Comparison of ENCODE assay signal across 8 cellular contexts in genomic region chr16:88452485-88453216, GRCh38. TPM values are rescaled to one million over a fixed set of nuclear protein-coding genes. Genes with fewer than 3 reads are reported as not detected.
A peak's percentile ranks its signal among the peaks of the same experiment; 100 is the strongest.
DNase-seq lines count a peak whose midpoint lies in the region; ATAC-seq and TF ChIP-seq lines count a peak whose summit lies in the region.

No MANE protein-coding gene starts in this region.

- H3K4me3 ChIP-seq in coronary artery: peak overlapping the region; percentile 91

- TF ChIP-seq CTCF in coronary artery (IDR thresholded peaks at IDR 0.05): no peak

- peak overlapping the region; percentile 12 to 81 for H3K27ac ChIP-seq in coronary artery

- ATAC-seq in GM18907 (IDR thresholded peaks at IDR 0.05; ENCODE audit: unreplicated experiment) (peak; percentile 53), HG03159 (IDR thresholded peaks at IDR 0.05; ENCODE audit: unreplicated experiment) (peak; percentile 48)

- peaks cover 27% of the 10 kb centered on the region for H3K4me1 Mint-ChIP-seq in activated CD4-positive, alpha-beta T cell treated with anti-CD3 and anti-CD28 coated beads, Interleukin-2, amount 10 ng/mL, durations not matched to agents 24 days and 14 days

- peak overlapping the region; percentile 88 for H3K4me3 Mint-ChIP-seq in activated CD4-positive, alpha-beta T cell treated with anti-CD3 and anti-CD28 coated beads, Interleukin-2, amount 10 ng/mL, durations not matched to agents 24 days and 14 days

- H3K9me3 Mint-ChIP-seq in activated CD4-positive, alpha-beta T cell treated with anti-CD3 and anti-CD28 coated beads, Interleukin-2, amount 10 ng/mL, durations not matched to agents 24 days and 14 days: no peaks in the 10 kb centered on the region

- peak overlapping the region; percentile 85 for H3K27ac Mint-ChIP-seq in activated CD4-positive, alpha-beta T cell treated with anti-CD3 and anti-CD28 coated beads, Interleukin-2, amount 10 ng/mL, durations not matched to agents 24 days and 14 days

- H3K27me3 Mint-ChIP-seq in activated CD4-positive, alpha-beta T cell treated with anti-CD3 and anti-CD28 coated beads, Interleukin-2, amount 10 ng/mL, durations not matched to agents 24 days and 14 days: peaks cover 11% of the 10 kb centered on the region

- peak; percentile 99 for DNase-seq in AG08395 (ENCODE audit: low spot score)
- peak; percentile 75 for DNase-seq in NCI-H345 treated with DMSO at 0.1 percent for 48 hours (lab: John Stamatoyannopoulos, UW; ENCODE audit: unreplicated experiment)
- peak; percentile 100 for DNase-seq in activated CD4-positive, alpha-beta T cell treated with anti-CD3 and anti-CD28 coated beads, Interleukin-2, amount 10 ng/mL, durations not matched to agents 24 days and 14 days
- peak; percentile 97 for DNase-seq in coronary artery (ENCODE audit: low spot score)
- DNase-seq in left kidney (ENCODE audit: low read depth, low spot score): peak; percentile 98
- peak; percentile 100 for DNase-seq in stimulated activated CD4-positive, alpha-beta T cell treated with anti-CD3 and anti-CD28 coated beads, Interleukin-1b, Interleukin-23, amount 100 ng/mL, for 4 hours (ENCODE audit: low read depth in 2 of 2)

- no peaks in the 10 kb centered on the region for H3K36me3 Mint-ChIP-seq in activated CD4-positive, alpha-beta T cell treated with anti-CD3 and anti-CD28 coated beads, Interleukin-2, amount 10 ng/mL, durations not matched to agents 24 days and 14 days (ENCODE audit: low read depth)

- intact Hi-C loops in activated CD4-positive, alpha-beta T cell treated with anti-CD3 and anti-CD28 coated beads, Interleukin-2, amount 10 ng/mL, durations not matched to agents 24 days and 14 days (cut with micrococcal nuclease): loop anchor here (2.0 to 10.0 kb wide), 5 partner anchors 212 to 1058 kb away; partner anchors contain the start of genes CDH15, MAP1LC3B, MVD and PIEZO1

RNA-seq across cellular contexts. Expression of gene ZFPM1, which starts 0.4 kb away (rescaled TPM):
- 17.9 and 19.3 TPM in 2 replicates for total RNA-seq in activated CD4-positive, alpha-beta T cell treated with anti-CD3 and anti-CD28 coated beads, Interleukin-2, amount 10 ng/mL, durations not matched to agents 24 days and 14 days

Comparison
In these comparisons a context has a peak if more than half of its experiments do, and no peak if none do; other contexts are left out.
1. Peak in every context shown above with its lines: DNase-seq, ATAC-seq, H3K4me3 ChIP-seq and H3K27ac ChIP-seq.